ENCODE assay signal across 8 cellular contexts in the genomic region with DNA sequence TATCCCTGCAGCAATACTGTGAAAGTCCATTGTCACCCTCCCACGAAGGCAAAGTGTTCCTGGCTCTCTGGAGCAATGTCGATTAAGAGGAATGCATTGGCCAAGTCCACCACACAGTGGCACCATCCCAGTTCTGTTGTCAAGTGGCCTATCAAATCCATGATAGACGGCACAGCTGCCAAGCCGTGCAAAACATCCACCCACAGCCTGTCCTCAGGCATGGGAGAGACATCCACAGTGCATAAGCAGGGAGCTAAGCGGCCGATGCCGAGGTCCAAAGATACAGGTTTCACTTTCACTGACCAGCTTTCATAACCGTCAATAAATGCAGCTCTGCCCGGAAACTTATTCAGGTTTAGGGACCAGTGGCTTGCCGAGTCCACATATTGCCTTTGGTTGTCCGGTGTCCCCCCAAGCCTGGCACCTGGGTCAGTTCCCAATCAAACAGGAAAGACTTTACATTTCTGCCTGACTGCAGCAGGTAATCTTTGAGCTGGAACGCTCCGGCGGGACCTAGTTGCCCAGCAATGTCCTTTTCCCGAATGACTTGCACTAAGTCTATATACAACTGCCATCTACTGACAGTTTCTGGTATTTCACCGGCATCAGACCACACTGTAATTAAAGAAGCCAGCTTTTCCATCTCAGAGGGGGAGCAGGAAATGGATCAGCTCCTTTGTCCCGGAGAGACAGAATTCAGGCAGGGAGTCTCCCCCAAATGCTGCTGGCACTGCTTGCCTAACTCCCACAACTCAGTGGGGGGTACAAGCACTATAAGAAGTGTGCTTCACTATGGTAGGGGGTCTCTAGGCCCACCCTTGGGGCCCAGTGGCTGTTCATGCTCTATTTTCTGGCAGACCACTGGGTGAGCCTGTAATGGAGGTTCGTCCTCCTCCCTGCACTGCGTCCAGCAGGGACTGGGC. TPM values are rescaled to one million over a fixed set of nuclear protein-coding genes. Genes with fewer than 3 reads are reported as not detected.
DNase-seq lines count a peak whose midpoint lies in the region; ATAC-seq and TF ChIP-seq lines count a peak whose summit lies in the region.

No MANE protein-coding gene starts in this region.

- DNase-seq in CD8-positive, alpha-beta memory T cell, result peak; percentile 34 to 70 (median 58)
- DNase-seq in LNCaP clone FGC (ENCODE audit: low read depth) (peak; percentile 77), RPMI7951 (ENCODE audit: low read depth) (peak; percentile 88), fibroblast of pulmonary artery (ENCODE audit: low read depth) (peak; percentile 94), substantia nigra (lab: John Stamatoyannopoulos, UW) (peak in 47 of 49 donors; percentile 4 to 84 (median 58))
- DNase-seq in activated effector memory CD4-positive, alpha-beta T cell treated with Interleukin-2 at 50 U/mL for 16 hours, result peak; percentile 27
- DNase-seq in naive thymus-derived CD4-positive, alpha-beta T cell, result peak; percentile 26 to 69 (median 54)

- ATAC-seq in GM21423 (IDR thresholded peaks at IDR 0.05; ENCODE audit: unreplicated experiment), result peak; percentile 62
- ATAC-seq in naive thymus-derived CD4-positive, alpha-beta T cell, result peak; percentile 92

- peaks cover 18% of the 10 kb centered on the region for H3K4me1 ChIP-seq in CD8-positive, alpha-beta memory T cell (ENCODE audit: insufficient read depth, low read length)
- H3K4me1 ChIP-seq in naive thymus-derived CD4-positive, alpha-beta T cell (ENCODE audit: control insufficient read depth in 2 of 2, insufficient read depth in 2 of 2, low read length in 2 of 2), result peaks cover 0 to 7% of the 10 kb centered on the region in 2 donors

- H3K9me3 Mint-ChIP-seq in CD8-positive, alpha-beta memory T cell, result no peaks in the 10 kb centered on the region
- no peaks in the 10 kb centered on the region for H3K9me3 Mint-ChIP-seq in naive thymus-derived CD4-positive, alpha-beta T cell

- peak overlapping the region; percentile 75 for H3K4me3 ChIP-seq in CD8-positive, alpha-beta memory T cell (ENCODE audit: low read length)
- H3K4me3 ChIP-seq in LNCaP clone FGC (ENCODE audit: low read depth, low read length) (peak overlapping the region; percentile 62), fibroblast of pulmonary artery (replicated peaks; ENCODE audit: low read depth, low read length) (peak overlapping the region; percentile 71)
- peak overlapping the region; percentile 69 for H3K4me3 ChIP-seq in naive thymus-derived CD4-positive, alpha-beta T cell (ENCODE audit: low read length)

- H3K36me3 Mint-ChIP-seq in CD8-positive, alpha-beta memory T cell, result peaks cover 0 to 13% (median 3%) of the 10 kb centered on the region in 3 donors
- peaks cover 0 to 14% (median 0%) of the 10 kb centered on the region in 5 donors for H3K36me3 Mint-ChIP-seq in naive thymus-derived CD4-positive, alpha-beta T cell

- H3K27ac Mint-ChIP-seq in CD8-positive, alpha-beta memory T cell, result peak overlapping the region in 7 of 8 donors; percentile 51 to 95 (median 86)
- peak overlapping the region; percentile 21 to 89 (median 62) for H3K27ac Mint-ChIP-seq in naive thymus-derived CD4-positive, alpha-beta T cell

- H3K9me3 ChIP-seq in CD8-positive, alpha-beta memory T cell (ENCODE audit: low read length), result no peaks in the 10 kb centered on the region
- H3K9me3 ChIP-seq in naive thymus-derived CD4-positive, alpha-beta T cell (ENCODE audit: control insufficient read depth in 2 of 3, low read length in 3 of 3), result no peaks in the 10 kb centered on the region

- POLR2A ChIA-PET in CD8-positive, alpha-beta memory T cell (lab: Charles Lee), result interaction anchor here (0.6 to 0.9 kb wide), 2 partner anchors 215 to 461 kb away, joined by 5 to 6 read pairs; no protein-coding TSS in a partner anchor
- POLR2A ChIA-PET in naive thymus-derived CD4-positive, alpha-beta T cell (lab: Charles Lee), result interaction anchor here (0.8 to 1.9 kb wide), 9 partner anchors 16 to 859 kb away, joined by 3 to 7 read pairs (median 3); a partner anchor contains a TSS

- peak overlapping the region; percentile 49 for H3K27ac ChIP-seq in CD8-positive, alpha-beta memory T cell (ENCODE audit: low read depth, low read length)
- no peak overlapping the region for H3K27ac ChIP-seq in naive thymus-derived CD4-positive, alpha-beta T cell (ENCODE audit: low read depth, low read length)
- peak overlapping the region; percentile 59 for H3K27ac ChIP-seq in substantia nigra (ENCODE audit: low read depth, low read length, poor library complexity, severe bottlenecking)

- no peaks in the 10 kb centered on the region for H3K27me3 Mint-ChIP-seq in CD8-positive, alpha-beta memory T cell
- no peaks in the 10 kb centered on the region for H3K27me3 Mint-ChIP-seq in naive thymus-derived CD4-positive, alpha-beta T cell

- intact Hi-C loops in naive thymus-derived CD4-positive, alpha-beta T cell (cut with micrococcal nuclease), result loop anchor here (1.0 to 10.0 kb wide), 14 partner anchors 104 to 1194 kb away; a partner anchor contains a TSS

- H3K4me3 Mint-ChIP-seq in CD8-positive, alpha-beta memory T cell, result peak overlapping the region; percentile 74 to 95 (median 90)
- H3K4me3 Mint-ChIP-seq in naive thymus-derived CD4-positive, alpha-beta T cell, result peak overlapping the region; percentile 78 to 96 (median 92)

- H3K36me3 ChIP-seq in CD8-positive, alpha-beta memory T cell (ENCODE audit: insufficient read depth, low read length), result no peaks in the 10 kb centered on the region
- H3K36me3 ChIP-seq in naive thymus-derived CD4-positive, alpha-beta T cell (ENCODE audit: control insufficient read depth in 2 of 3, insufficient read depth in 3 of 3, low read length in 3 of 3), result no peaks in the 10 kb centered on the region

- TF ChIP-seq CTCF in LNCaP clone FGC (IDR thresholded peaks at IDR 0.05; ENCODE audit: control insufficient read depth, extremely low read depth, insufficient read depth) (peak; percentile 76), fibroblast of pulmonary artery (IDR thresholded peaks at IDR 0.05; ENCODE audit: low read length, missing control alignments) (peak; percentile 72)

- H3K4me1 Mint-ChIP-seq in CD8-positive, alpha-beta memory T cell, result peaks cover 24 to 40% (median 30%) of the 10 kb centered on the region in 3 donors
- H3K4me1 Mint-ChIP-seq in naive thymus-derived CD4-positive, alpha-beta T cell, result peaks cover 16 to 38% (median 34%) of the 10 kb centered on the region in 7 donors

- CTCF ChIA-PET in CD8-positive, alpha-beta memory T cell (lab: Charles Lee), result interaction anchor here (0.6 to 2.5 kb wide), 37 partner anchors 9 to 1228 kb away, joined by 3 to 33 read pairs (median 4); a partner anchor contains a TSS
- CTCF ChIA-PET in naive thymus-derived CD4-positive, alpha-beta T cell (lab: Charles Lee), result interaction anchor here (0.6 to 2.3 kb wide), 18 partner anchors 14 to 451 kb away, joined by 3 to 10 read pairs (median 4); a partner anchor contains a TSS

- H3K27me3 ChIP-seq in CD8-positive, alpha-beta memory T cell (ENCODE audit: insufficient read depth, low read length, poor library complexity, severe bottlenecking), result no peaks in the 10 kb centered on the region
- no peaks in the 10 kb centered on the region for H3K27me3 ChIP-seq in naive thymus-derived CD4-positive, alpha-beta T cell (ENCODE audit: control insufficient read depth in 2 of 2, insufficient read depth in 2 of 2, low read length in 2 of 2)

RNA-seq across cellular contexts. Expression of a gene that starts 6.3 kb away (rescaled TPM):
- total RNA-seq in CD8-positive, alpha-beta memory T cell, result 1 to 10 TPM; 3.0 to 4.7 TPM
- polyA plus RNA-seq in CD8-positive, alpha-beta memory T cell, result 3.2 TPM
- total RNA-seq in RPMI7951 (2014; rRNA removed; shearing (Covaris generic)), result 3.9 and 4.3 TPM in 2 replicates
- 10 to 100 TPM in 2 of 5 experiments, 1 to 10 TPM in 3; 3.3 to 13.2 (median 5.8) TPM for total RNA-seq in naive thymus-derived CD4-positive, alpha-beta T cell
- 1 to 10 TPM; 3.0 to 3.4 TPM for polyA plus RNA-seq in naive thymus-derived CD4-positive, alpha-beta T cell

RNA-seq across cellular contexts. Expression of a gene that starts 20.1 kb away (rescaled TPM):
- 1 to 10 TPM; 1.1 to 2.6 TPM for total RNA-seq in CD8-positive, alpha-beta memory T cell
- polyA plus RNA-seq in CD8-positive, alpha-beta memory T cell, result 0.72 TPM
- 1.6 and 3.8 TPM in 2 replicates for total RNA-seq in RPMI7951 (2014; rRNA removed; shearing (Covaris generic))
- 1 to 10 TPM in 4 of 5 experiments, under 1 TPM in 1; 0.93 to 2.4 (median 1.2) TPM for total RNA-seq in naive thymus-derived CD4-positive, alpha-beta T cell
- 1 to 10 TPM in 1 of 2 donors, under 1 TPM in 1; 0.56 to 1.3 TPM for polyA plus RNA-seq in naive thymus-derived CD4-positive, alpha-beta T cell

RNA-seq across cellular contexts. Expression of a gene that starts 43.5 kb away (rescaled TPM):
- 1 to 10 TPM; 4.3 to 4.4 TPM for total RNA-seq in CD8-positive, alpha-beta memory T cell
- 2.2 TPM for polyA plus RNA-seq in CD8-positive, alpha-beta memory T cell
- 4.6 and 5.3 TPM in 2 replicates for total RNA-seq in RPMI7951 (2014; rRNA removed; shearing (Covaris generic))
- total RNA-seq in naive thymus-derived CD4-positive, alpha-beta T cell, result 10 to 100 TPM in 1 of 5 experiments, 1 to 10 TPM in 4; 2.9 to 10.3 (median 7.4) TPM
- 1 to 10 TPM; 3.2 to 3.8 TPM for polyA plus RNA-seq in naive thymus-derived CD4-positive, alpha-beta T cell

Comparison
In these comparisons a context has a peak if more than half of its experiments do, and no peak if none do; other contexts are left out.
1. DNase-seq: peak in every context shown above with its lines; median percentile 94 in fibroblast of pulmonary artery; 88 in RPMI7951; 77 in LNCaP clone FGC; 58 in CD8-positive, alpha-beta memory T cell; 58 in substantia nigra; 54 in naive thymus-derived CD4-positive, alpha-beta T cell; 27 in activated effector memory CD4-positive, alpha-beta T cell treated with Interleukin-2 at 50 U/mL for 16 hours.